12 cellular contexts compared by ENCODE assay signal in genomic region chr3:178352300-178353021, GRCh38.
DNase-seq lines count a peak whose midpoint lies in the region; ATAC-seq, FAIRE-seq and TF ChIP-seq lines count a peak whose summit lies in the region.
"Had no signal": no experiment of that assay in that cellular context is flagged by ENCODE, and none has a peak within 500 bp of the region (broad histone marks: within the 10 kb centered on the region; RNA-seq: fewer than 3 reads in every experiment).

No MANE protein-coding gene starts in this region.

- in situ Hi-C loops in HepG2 (cut with HindIII; ENCODE audit: extremely low pct_ligation_motif_present, low pct_unique_long_range_greater_than_20kb), result no loop called here

- no peak for FAIRE-seq in HepG2 (lab: Jason Lieb, UNC)

- TF ChIP-seq EP300 in HepG2 (IDR thresholded peaks at IDR 0.05; ENCODE audit: low read depth in 2 of 2, low read length in 2 of 2), result no peak
- no peak for TF ChIP-seq EP300 in HepG2 (CRISPR knock-in tag; IDR thresholded peaks at IDR 0.05; ENCODE audit: borderline replicate concordance)
- peak in 1 of 2 experiments; percentile 68; a peak in 2 of 4 replicates for TF ChIP-seq EP300 in SK-N-SH (IDR thresholded peaks at IDR 0.05; ENCODE audit: borderline replicate concordance in 1 of 2, low read depth in 1 of 2, low read length in 1 of 2)

- H3K9me2 ChIP-seq in SK-N-SH, result no peaks in the 10 kb centered on the region

- DNase-seq in right lobe of liver (no peak), HepG2 (ENCODE audit: low spot score) (no peak), SK-N-SH (no peak), iPS DF 4.7 (ENCODE audit: extremely low read depth, low spot score) (peak; percentile 36), aorta (no peak), T-helper 1 cell (no peak), NCI-H345 (lab: John Stamatoyannopoulos, UW) (no peak)
- DNase-seq in central memory CD4-positive, alpha-beta T cell, result no peak
- DNase-seq: CD8-positive, alpha-beta memory T cell; KBM-7 had no signal

- H3K4me2 ChIP-seq in HepG2 (ENCODE audit: low read depth, low read length) (no peak overlapping the region), SK-N-SH (peak overlapping the region; percentile 54)

- H3K4me3 ChIP-seq in right lobe of liver (no peak overlapping the region), HepG2 (replicated peaks in 1 of 3; ENCODE audit: insufficient read depth in 1 of 3, low read depth in 2 of 3, low read length in 3 of 3) (no peak overlapping the region), SK-N-SH (ENCODE audit: low read depth in 2 of 2, low read length in 1 of 2) (no peak overlapping the region; a peak in 1 of 4 replicates), aorta (ENCODE audit: low read length in 2 of 2) (no peak overlapping the region)

- BruUV-seq in HepG2 (replicated peaks; lab: Mats Ljungman, UMichigan), result no TSS peak

- H4K20me1 ChIP-seq in HepG2 (ENCODE audit: insufficient read depth, low read length) (no peaks in the 10 kb centered on the region), SK-N-SH (ENCODE audit: insufficient read depth) (no peaks in the 10 kb centered on the region)

- CTCF ChIA-PET in HepG2 (lab: Yijun Ruan, JAX; ENCODE audit: low intra/inter-chr PET ratio, low total read pairs) (no interaction called here), SK-N-SH (lab: Yijun Ruan, JAX) (interaction anchor here (0.7 kb wide), 1 partner anchor 267 kb away, joined by 3 read pairs; no protein-coding TSS in a partner anchor)

- H3K36me3 ChIP-seq in right lobe of liver (no peaks in the 10 kb centered on the region), HepG2 (replicated peaks in 1 of 2; ENCODE audit: control insufficient read depth in 1 of 2, insufficient read depth in 2 of 2, low read length in 2 of 2) (no peaks in the 10 kb centered on the region), SK-N-SH (replicated peaks in 1 of 2; ENCODE audit: control insufficient read depth in 1 of 2, insufficient read depth in 2 of 2, low read length in 1 of 2) (no peaks in the 10 kb centered on the region), aorta (ENCODE audit: control insufficient read depth in 1 of 2, insufficient read depth in 2 of 2, low read length in 1 of 2) (no peaks in the 10 kb centered on the region)
- H3K36me3 ChIP-seq: neutrophil had no signal

- ATAC-seq in right lobe of liver (peak; percentile 39 to 80 (median 58)), HepG2 (no peak), aorta (ENCODE audit: low FRiP score) (peak; percentile 19)

- TF ChIP-seq POLR2A in right lobe of liver (IDR thresholded peaks at IDR 0.05) (no peak), HepG2 (IDR thresholded peaks at IDR 0.05; ENCODE audit: insufficient read depth in 1 of 2, low read depth in 2 of 2, low read length in 2 of 2) (no peak)

- no peak overlapping the region for H3K27ac ChIP-seq in right lobe of liver
- H3K27ac ChIP-seq in HepG2 (ENCODE audit: extremely low read length, insufficient read depth, low read length), result no peak overlapping the region
- H3K27ac ChIP-seq in SK-N-SH (ENCODE audit: low read depth in 2 of 2, low read length in 1 of 2), result peak overlapping the region; percentile 61 to 82
- no peak overlapping the region for H3K27ac ChIP-seq in aorta (ENCODE audit: low read depth in 1 of 2, low read length in 2 of 2)
- H3K27ac ChIP-seq: neutrophil, VCaP had no signal

- H3K4me1 ChIP-seq in right lobe of liver, result no peaks in the 10 kb centered on the region
- no peaks in the 10 kb centered on the region for H3K4me1 ChIP-seq in HepG2 (ENCODE audit: insufficient read depth, low read length)
- H3K4me1 ChIP-seq in SK-N-SH (ENCODE audit: control insufficient read depth in 1 of 2, insufficient read depth in 2 of 2, low read depth in 1 of 2, low read length in 1 of 2), result peaks cover 3 to 29% of the 10 kb centered on the region in 2 experiments; a peak in 2 of 4 replicates
- H3K4me1 ChIP-seq in aorta (ENCODE audit: control insufficient read depth in 1 of 2, insufficient read depth in 2 of 2, low read length in 2 of 2), result no peaks in the 10 kb centered on the region

- H2AFZ ChIP-seq in HepG2 (ENCODE audit: low read length) (no peak overlapping the region), SK-N-SH (ENCODE audit: low read depth) (peak overlapping the region; percentile 71; the same call in 1 of the 2 replicates)

- H3K27me3 ChIP-seq in right lobe of liver (no peaks in the 10 kb centered on the region), HepG2 (ENCODE audit: control insufficient read depth in 1 of 2, insufficient read depth in 2 of 2, low read length in 2 of 2) (no peaks in the 10 kb centered on the region), SK-N-SH (ENCODE audit: insufficient read depth) (no peaks in the 10 kb centered on the region), aorta (ENCODE audit: control insufficient read depth in 1 of 2, insufficient read depth in 2 of 2, low read length in 1 of 2) (no peaks in the 10 kb centered on the region)
- H3K27me3 ChIP-seq: neutrophil had no signal

- intact Hi-C loops in right lobe of liver (cut with DNase I), result no loop called here
- intact Hi-C loops in HepG2 (cut with micrococcal nuclease; ENCODE audit: unreplicated experiment), result no loop called here
- intact Hi-C loops in aorta (cut with DNase I), result no loop called here

- TF ChIP-seq RAD21 in HepG2 (CRISPR knock-in tag; IDR thresholded peaks at IDR 0.05) (no peak), SK-N-SH (IDR thresholded peaks at IDR 0.05; ENCODE audit: low read length) (no peak)

- H3K79me2 ChIP-seq in HepG2 (ENCODE audit: insufficient read depth, low read length) (no peaks in the 10 kb centered on the region), SK-N-SH (ENCODE audit: insufficient read depth) (no peaks in the 10 kb centered on the region)

- H3K9me3 ChIP-seq in right lobe of liver (no peaks in the 10 kb centered on the region), HepG2 (ENCODE audit: low read length) (peaks cover 3% of the 10 kb centered on the region; the same call in 1 of the 2 replicates), SK-N-SH (no peaks in the 10 kb centered on the region), aorta (ENCODE audit: control insufficient read depth, low read length) (no peaks in the 10 kb centered on the region)
- H3K9me3 ChIP-seq: neutrophil had no signal

- peaks cover 9% of the 10 kb centered on the region for H3F3A ChIP-seq in SK-N-SH (replicated peaks; ENCODE audit: insufficient read depth)

- TF ChIP-seq CTCF in right lobe of liver (IDR thresholded peaks at IDR 0.05) (no peak), HepG2 (CRISPR knock-in tag; IDR thresholded peaks at IDR 0.05) (no peak), SK-N-SH (IDR thresholded peaks at IDR 0.05) (no peak)

- no peak overlapping the region for H3K9ac ChIP-seq in HepG2 (ENCODE audit: insufficient read depth, low read depth, low read length)
- peak overlapping the region; percentile 12; the same call in 1 of the 2 replicates for H3K9ac ChIP-seq in SK-N-SH

- WGBS in right lobe of liver (ENCODE audit: insufficient coverage, low coverage, low lambda C conversion rate, missing lambda C conversion rate), result 45% methylated on average over 3 of the region's 3 CpGs
- WGBS in HepG2 (ENCODE audit: low lambda C conversion rate), result 28% methylated on average over 3 of the region's 3 CpGs
- WGBS in SK-N-SH (ENCODE audit: low lambda C conversion rate), result 17% methylated on average over 3 of the region's 3 CpGs
- WGBS in aorta, 2 donors, result 3% methylated on average over 3 of the region's 3 CpGs

- POLR2A ChIA-PET in HepG2 (lab: Yijun Ruan, JAX), result no interaction called here
- POLR2A ChIA-PET in SK-N-SH (lab: Yijun Ruan, JAX), result no interaction called here

TF ChIP-seq in HepG2, 621 proteins besides CTCF, POLR2A, EP300 and RAD21:
- TF ChIP-seq CHD2 (IDR thresholded peaks at IDR 0.05; ENCODE audit: low read depth, low read length) (no peak), SIN3B (IDR thresholded peaks at IDR 0.05; ENCODE audit: low read length) (no peak)
TF ChIP-seq in HepG2: peak in this region for 0.

TF ChIP-seq in SK-N-SH, 30 proteins besides CTCF, POLR2A, EP300 and RAD21 (continues in another document):
- TF ChIP-seq RFX5 (IDR thresholded peaks at IDR 0.05; ENCODE audit: low read length) (no peak), TAF1 (IDR thresholded peaks at IDR 0.05; ENCODE audit: borderline replicate concordance, low read depth, low read length) (no peak), TEAD4 (IDR thresholded peaks at IDR 0.05; ENCODE audit: borderline replicate concordance, insufficient read depth) (peak; percentile 83), FOXM1 (IDR thresholded peaks at IDR 0.05; ENCODE audit: low read depth) (no peak; the same call in 1 of the 2 replicates), GABPA (IDR thresholded peaks at IDR 0.05; ENCODE audit: low read depth) (no peak), SIN3A (IDR thresholded peaks at IDR 0.05; ENCODE audit: borderline replicate concordance, low read depth, low read length) (no peak), MEF2A (IDR thresholded peaks at IDR 0.05; ENCODE audit: borderline replicate concordance, low read depth) (no peak), POLR2AphosphoS5 (IDR thresholded peaks at IDR 0.05; ENCODE audit: low read depth, low read length) (peak; percentile 20; the same call in 1 of the 2 replicates), ELF1 (IDR thresholded peaks at IDR 0.05) (no peak), JUND (IDR thresholded peaks at IDR 0.05) (peak; percentile 89), RCOR1 (IDR thresholded peaks at IDR 0.05; ENCODE audit: low read length) (no peak), SMC3 (IDR thresholded peaks at IDR 0.05; ENCODE audit: low read depth, low read length) (no peak), GATA2 (CRISPR knock-in tag; IDR thresholded peaks at IDR 0.05) (no peak), RXRA (IDR thresholded peaks at IDR 0.05; ENCODE audit: borderline replicate concordance, low read depth) (no peak; the same call in 1 of the 2 replicates), ZBTB33 (IDR thresholded peaks at IDR 0.05; ENCODE audit: borderline replicate concordance, low read depth) (no peak)

Comparison
In these comparisons a context has a peak if more than half of its experiments do, and no peak if none do; other contexts are left out.
1. H3K27ac ChIP-seq: peak in SK-N-SH (2 of 2); none in right lobe of liver (0 of 3), HepG2 (single experiment) and aorta (0 of 2).